Comparison of ENCODE assay signal across 16 cellular contexts in the genomic region with DNA sequence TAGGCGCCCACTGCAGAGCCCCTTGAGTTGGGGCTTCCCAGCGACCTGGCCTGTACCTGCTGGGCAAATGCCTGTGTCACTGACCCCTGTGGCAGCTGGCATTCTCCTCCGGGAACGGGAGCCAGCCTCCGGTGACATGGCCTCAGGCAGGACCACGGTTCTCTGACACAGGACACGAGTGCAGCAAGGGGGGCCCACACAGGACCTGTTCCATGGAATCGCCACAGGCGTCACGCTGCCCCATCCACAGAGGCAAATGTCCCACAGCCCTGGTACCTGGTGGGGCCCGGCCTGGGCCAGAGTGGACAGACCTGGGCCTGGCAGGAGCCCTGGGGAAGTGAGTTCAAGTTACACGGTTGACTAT. TPM values are rescaled to one million over a fixed set of nuclear protein-coding genes. Genes with fewer than 3 reads are reported as not detected.
DNase-seq lines count a peak whose midpoint lies in the region; ATAC-seq and TF ChIP-seq lines count a peak whose summit lies in the region.
"Had no signal": no experiment of that assay in that cellular context is flagged by ENCODE, and none has a peak within 500 bp of the region (broad histone marks: within the 10 kb centered on the region; RNA-seq: fewer than 3 reads in every experiment).

No MANE protein-coding gene starts in this region.

- H3K27ac ChIP-seq in foreskin keratinocyte: peak overlapping the region; percentile 66
- H3K27ac ChIP-seq: esophagus muscularis mucosa, tibial nerve had no signal

- intact Hi-C loops in activated naive CD4-positive, alpha-beta T cell treated with anti-CD3 and anti-CD28 coated beads for 36 hours (cut with micrococcal nuclease): no loop called here

- peaks cover 10% of the 10 kb centered on the region for H3K36me3 Mint-ChIP-seq in activated naive CD4-positive, alpha-beta T cell treated with anti-CD3 and anti-CD28 coated beads for 36 hours (ENCODE audit: low read depth)
- peaks cover 88% of the 10 kb centered on the region for H3K36me3 Mint-ChIP-seq in stimulated activated effector memory CD8-positive, alpha-beta T cell treated with anti-CD3 and anti-CD28 coated beads, Interleukin-12 subunit alpha, Interleukin-12 subunit beta, amount 100 ng/mL, for 72 hours

- no peak for DNase-seq in activated naive CD4-positive, alpha-beta T cell treated with anti-CD3 and anti-CD28 coated beads for 36 hours
- no peak for DNase-seq in activated naive CD4-positive, alpha-beta T cell (lab: John Stamatoyannopoulos, UW)
- no peak for DNase-seq in foreskin keratinocyte
- no peak for DNase-seq in stimulated activated effector memory CD8-positive, alpha-beta T cell treated with anti-CD3 and anti-CD28 coated beads, Interleukin-12 subunit alpha, Interleukin-12 subunit beta, amount 100 ng/mL, for 72 hours (ENCODE audit: low spot score in 2 of 2)
- no peak for DNase-seq in NCI-H2029 treated with DMSO at 0.1 percent for 48 hours (lab: John Stamatoyannopoulos, UW)
- DNase-seq in GOT3 (lab: John Stamatoyannopoulos, UW): no peak
- DNase-seq: cortex of kidney, NCI-H187, NCI-H524 treated with DMSO at 0.1 percent for 48 hours, PC-3 had no signal

- H3K27me3 ChIP-seq in Loucy (ENCODE audit: insufficient read depth, low read length, poor library complexity, severe bottlenecking) (no peaks in the 10 kb centered on the region), foreskin keratinocyte (no peaks in the 10 kb centered on the region)

- no peaks in the 10 kb centered on the region for H3K9me3 ChIP-seq in Loucy (ENCODE audit: insufficient read depth, low read depth, low read length)
- H3K9me3 ChIP-seq: esophagus muscularis mucosa, tibial nerve had no signal

- CTCF ChIA-PET in activated naive CD4-positive, alpha-beta T cell treated with anti-CD3 and anti-CD28 coated beads for 36 hours (lab: Charles Lee): interaction anchor here (0.9 to 2.2 kb wide), 3 partner anchors 11 to 16 kb away, joined by 3 to 7 read pairs (median 5); no protein-coding TSS in a partner anchor

- peaks cover 11% of the 10 kb centered on the region; the same call in 1 of the 2 replicates for H3F3A ChIP-seq in Loucy (ENCODE audit: low read depth)

- peak overlapping the region; percentile 89 for H3K27ac Mint-ChIP-seq in activated naive CD4-positive, alpha-beta T cell treated with anti-CD3 and anti-CD28 coated beads for 36 hours
- peak overlapping the region; percentile 96 for H3K27ac Mint-ChIP-seq in stimulated activated effector memory CD8-positive, alpha-beta T cell treated with anti-CD3 and anti-CD28 coated beads, Interleukin-12 subunit alpha, Interleukin-12 subunit beta, amount 100 ng/mL, for 72 hours
- H3K27ac Mint-ChIP-seq: nephron had no signal

- peak overlapping the region; percentile 78 for H3K4me3 Mint-ChIP-seq in activated naive CD4-positive, alpha-beta T cell treated with anti-CD3 and anti-CD28 coated beads for 36 hours
- peak overlapping the region; percentile 98 for H3K4me3 Mint-ChIP-seq in stimulated activated effector memory CD8-positive, alpha-beta T cell treated with anti-CD3 and anti-CD28 coated beads, Interleukin-12 subunit alpha, Interleukin-12 subunit beta, amount 100 ng/mL, for 72 hours

- peaks cover 10% of the 10 kb centered on the region for H4K20me1 ChIP-seq in Loucy (ENCODE audit: insufficient read depth, low read length, poor library complexity, severe bottlenecking)

- H3K9me2 ChIP-seq in Loucy (replicated peaks; ENCODE audit: low read depth, low read length): no peaks in the 10 kb centered on the region

- H3K27me3 Mint-ChIP-seq in activated naive CD4-positive, alpha-beta T cell treated with anti-CD3 and anti-CD28 coated beads for 36 hours (ENCODE audit: low read depth): no peaks in the 10 kb centered on the region

- H3K4me1 ChIP-seq in Loucy (ENCODE audit: insufficient read depth, low read length, poor library complexity, severe bottlenecking) (peaks cover 58% of the 10 kb centered on the region), foreskin keratinocyte (peaks cover 17% of the 10 kb centered on the region)

- H2AFZ ChIP-seq in Loucy (ENCODE audit: low read length): no peak overlapping the region

- no peaks in the 10 kb centered on the region for H3K9me3 Mint-ChIP-seq in activated naive CD4-positive, alpha-beta T cell treated with anti-CD3 and anti-CD28 coated beads for 36 hours
- H3K9me3 Mint-ChIP-seq in stimulated activated effector memory CD8-positive, alpha-beta T cell treated with anti-CD3 and anti-CD28 coated beads, Interleukin-12 subunit alpha, Interleukin-12 subunit beta, amount 100 ng/mL, for 72 hours: no peaks in the 10 kb centered on the region

- no peak for TF ChIP-seq CTCF in Loucy (conservative IDR thresholded peaks at IDR 0.05; ENCODE audit: low read length)
- TF ChIP-seq CTCF in foreskin keratinocyte (conservative IDR thresholded peaks at IDR 0.05): no peak

- H3K9ac ChIP-seq in Loucy (ENCODE audit: low read depth, low read length, poor library complexity, severe bottlenecking): no peak overlapping the region

- H3K36me3 ChIP-seq in Loucy (ENCODE audit: insufficient read depth, low read length): no peaks in the 10 kb centered on the region
- H3K36me3 ChIP-seq: esophagus muscularis mucosa, tibial nerve had no signal

- H3K4me3 ChIP-seq in Loucy (ENCODE audit: low read length, poor library complexity, severe bottlenecking): peak overlapping the region; percentile 94
- H3K4me3 ChIP-seq: esophagus muscularis mucosa, SK-N-MC had no signal

- H3K4me2 ChIP-seq in Loucy (ENCODE audit: low read depth, low read length, poor library complexity, severe bottlenecking): peak overlapping the region; percentile 100

- peaks cover 58% of the 10 kb centered on the region for H3K79me2 ChIP-seq in Loucy (ENCODE audit: insufficient read depth, low read length)

- ATAC-seq in foreskin keratinocyte (no peak), HG03520 (IDR thresholded peaks at IDR 0.05; ENCODE audit: unreplicated experiment) (no peak)
- ATAC-seq in stimulated activated effector memory CD8-positive, alpha-beta T cell treated with anti-CD3 and anti-CD28 coated beads, Interleukin-12 subunit alpha, Interleukin-12 subunit beta, amount 100 ng/mL, for 72 hours: no peak
- ATAC-seq: PC-3 had no signal

- peaks cover 68% of the 10 kb centered on the region for H3K4me1 Mint-ChIP-seq in activated naive CD4-positive, alpha-beta T cell treated with anti-CD3 and anti-CD28 coated beads for 36 hours (ENCODE audit: low read depth)
- peaks cover 84% of the 10 kb centered on the region for H3K4me1 Mint-ChIP-seq in stimulated activated effector memory CD8-positive, alpha-beta T cell treated with anti-CD3 and anti-CD28 coated beads, Interleukin-12 subunit alpha, Interleukin-12 subunit beta, amount 100 ng/mL, for 72 hours

RNA-seq across cellular contexts. Expression of a gene that starts 2.6 kb away (rescaled TPM):
- 100 to 1,000 TPM; 182 to 185 TPM for total RNA-seq in activated naive CD4-positive, alpha-beta T cell treated with anti-CD3 and anti-CD28 coated beads for 36 hours
- 6.4 and 6.5 TPM in 2 replicates for total RNA-seq in foreskin keratinocyte
- 5.0 and 5.2 TPM in 2 replicates for polyA plus RNA-seq in foreskin keratinocyte

RNA-seq across cellular contexts. Expression of a gene that starts 21.7 kb away (rescaled TPM):
- total RNA-seq in activated naive CD4-positive, alpha-beta T cell treated with anti-CD3 and anti-CD28 coated beads for 36 hours: 10 to 100 TPM; 61.8 to 63.4 TPM
- 39.7 and 54.7 TPM in 2 replicates for total RNA-seq in foreskin keratinocyte
- polyA plus RNA-seq in foreskin keratinocyte: 54.8 and 73.8 TPM in 2 replicates

RNA-seq across cellular contexts. Expression of a gene that starts 44.6 kb away (rescaled TPM):
- 10 to 100 TPM; 37.6 to 38.5 TPM for total RNA-seq in activated naive CD4-positive, alpha-beta T cell treated with anti-CD3 and anti-CD28 coated beads for 36 hours
- total RNA-seq in foreskin keratinocyte: 116 and 149 TPM in 2 replicates
- 92.9 and 104 TPM in 2 replicates for polyA plus RNA-seq in foreskin keratinocyte

Comparison
In these comparisons a context has a peak if more than half of its experiments do, and no peak if none do; other contexts are left out.
1. RNA of a gene that starts 2.6 kb away (total RNA-seq): 182 to 185 TPM in activated naive CD4-positive, alpha-beta T cell treated with anti-CD3 and anti-CD28 coated beads for 36 hours; 6.4 to 6.5 TPM in foreskin keratinocyte; every median in the first group is over 10 times any median in the second.